In the genomic region with DNA sequence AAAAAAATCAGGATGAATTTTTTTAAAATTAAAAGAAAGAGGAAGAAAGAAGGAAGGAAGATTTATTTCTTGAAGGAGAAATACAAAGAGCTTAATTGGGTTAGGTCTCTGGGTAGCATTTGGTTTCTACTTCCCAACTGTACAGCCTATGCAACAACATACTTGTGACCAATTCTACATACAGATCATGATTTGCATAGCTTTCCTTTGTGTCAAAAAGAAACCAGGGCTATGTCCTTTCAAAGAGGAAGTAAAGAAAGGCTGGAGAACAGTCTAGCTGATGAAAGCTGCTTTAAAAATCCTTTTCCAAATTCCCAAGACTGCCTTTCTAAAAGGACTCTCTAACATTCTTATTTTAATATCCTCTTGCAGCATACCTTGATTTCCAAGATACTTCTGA, we compare ENCODE assay signal across 10 cellular contexts. TPM values are rescaled to one million over a fixed set of nuclear protein-coding genes. Genes with fewer than 3 reads are reported as not detected.
DNase-seq lines count a peak whose midpoint lies in the region; ATAC-seq and TF ChIP-seq lines count a peak whose summit lies in the region.
"Had no signal": no experiment of that assay in that cellular context is flagged by ENCODE, and none has a peak within 500 bp of the region (broad histone marks: within the 10 kb centered on the region; RNA-seq: fewer than 3 reads in every experiment).

No MANE protein-coding gene starts in this region.

- BruUV-seq in HCT116 (replicated peaks; lab: Mats Ljungman, UMichigan) = TSS peak; percentile 9

- ATAC-seq in GM18517 (IDR thresholded peaks at IDR 0.05; ENCODE audit: unreplicated experiment) = peak; percentile 98
- ATAC-seq in HCT116 = no peak
- peak; percentile 98 for ATAC-seq in memory B cell (ENCODE audit: low read depth)
- ATAC-seq in activated naive CD8-positive, alpha-beta T cell treated with anti-CD3 and anti-CD28 coated beads, Interleukin-2, amount 50 U/mL, for 24 hours = no peak
- ATAC-seq: GM23338 had no signal

- TF ChIP-seq POLR2A in HCT116 (IDR thresholded peaks at IDR 0.05; ENCODE audit: borderline replicate concordance, extremely low read depth, insufficient read depth, insufficient read length) = no peak

- TF ChIP-seq RAD21 in HCT116 (IDR thresholded peaks at IDR 0.05; ENCODE audit: low read depth) = no peak

- H3K9ac ChIP-seq in HCT116 (ENCODE audit: low read length) (no peak overlapping the region), Karpas-422 (ENCODE audit: low read length) (peak overlapping the region; percentile 36; the same call in 1 of the 2 replicates)

- POLR2A ChIA-PET in HCT116 (lab: Charles Lee) = no interaction called here

- peaks cover 17% of the 10 kb centered on the region for H3K4me1 Mint-ChIP-seq in memory B cell
- no peaks in the 10 kb centered on the region for H3K4me1 Mint-ChIP-seq in activated T-helper 2 cell treated with anti-CD3 and anti-CD28 coated beads, Interferon-gamma antibody, Interleukin-2, Interleukin-4, amounts not matched to agents 10 μg/mL and 5 μg/mL and 100 μg/mL, durations not matched to agents 14 hours and 24 hours and 36 hours (ENCODE audit: low read depth)
- no peaks in the 10 kb centered on the region for H3K4me1 Mint-ChIP-seq in activated naive CD8-positive, alpha-beta T cell treated with anti-CD3 and anti-CD28 coated beads, Interleukin-2, amount 50 U/mL, for 24 hours

- H3K27me3 ChIP-seq in HCT116 (ENCODE audit: insufficient read depth, low read length) (no peaks in the 10 kb centered on the region), Karpas-422 (ENCODE audit: low read length) (no peaks in the 10 kb centered on the region)

- CTCF ChIA-PET in HCT116 (lab: Charles Lee) = no interaction called here

- DNase-seq in HCT116 (ENCODE audit: low read depth, low spot score) (no peak), Karpas-422 (peak; percentile 72), memory B cell (ENCODE audit: low spot score in 2 of 2) (peak in 1 of 2 donors; percentile 14), activated T-cell treated with anti-CD3 and anti-CD28 coated beads for 4 hours (no peak)
- no peak for DNase-seq in activated T-helper 2 cell treated with anti-CD3 and anti-CD28 coated beads, Interferon-gamma antibody, Interleukin-2, Interleukin-4, amounts not matched to agents 10 μg/mL and 5 μg/mL and 100 μg/mL, durations not matched to agents 14 hours and 24 hours and 36 hours (ENCODE audit: low spot score)
- DNase-seq in activated naive CD8-positive, alpha-beta T cell treated with anti-CD3 and anti-CD28 coated beads, Interleukin-2, amount 50 U/mL, for 24 hours = no peak
- no peak for DNase-seq in activated effector memory CD4-positive, alpha-beta T cell treated with anti-CD3 and anti-CD28 coated beads, Interleukin-2, amount 50 U/mL, for 16 hours
- DNase-seq: T-helper 2 cell had no signal

- intact Hi-C loops in HCT116 (cut with micrococcal nuclease) = no loop called here
- intact Hi-C loops in activated T-helper 2 cell treated with anti-CD3 and anti-CD28 coated beads, Interferon-gamma antibody, Interleukin-2, Interleukin-4, amounts not matched to agents 10 μg/mL and 5 μg/mL and 100 μg/mL, durations not matched to agents 14 hours and 24 hours and 36 hours (cut with micrococcal nuclease) = no loop called here

- H3K9me3 Mint-ChIP-seq in memory B cell = no peaks in the 10 kb centered on the region
- no peaks in the 10 kb centered on the region for H3K9me3 Mint-ChIP-seq in activated T-helper 2 cell treated with anti-CD3 and anti-CD28 coated beads, Interferon-gamma antibody, Interleukin-2, Interleukin-4, amounts not matched to agents 10 μg/mL and 5 μg/mL and 100 μg/mL, durations not matched to agents 14 hours and 24 hours and 36 hours
- no peaks in the 10 kb centered on the region for H3K9me3 Mint-ChIP-seq in activated naive CD8-positive, alpha-beta T cell treated with anti-CD3 and anti-CD28 coated beads, Interleukin-2, amount 50 U/mL, for 24 hours
- H3K9me3 Mint-ChIP-seq: GM23338 had no signal

- no peak overlapping the region for H2AFZ ChIP-seq in HCT116 (ENCODE audit: low read depth, low read length, poor library complexity, severe bottlenecking)
- H2AFZ ChIP-seq in Karpas-422 (ENCODE audit: low read length) = no peak overlapping the region
- H2AFZ ChIP-seq: GM23338 had no signal

- TF ChIP-seq CTCF in HCT116 (IDR thresholded peaks at IDR 0.05 in 2 of 3, conservative IDR thresholded peaks at IDR 0.05 in 1 of 3; ENCODE audit: borderline replicate concordance in 1 of 3, insufficient read depth in 1 of 3, low read depth in 2 of 3, low read length in 2 of 3) = no peak

- peaks cover 0 to 5% of the 10 kb centered on the region in 2 experiments; a peak in 1 of 4 replicates for H3K36me3 ChIP-seq in HCT116 (ENCODE audit: control insufficient read depth in 1 of 2, insufficient read depth in 2 of 2, low read length in 2 of 2)
- H3K36me3 ChIP-seq in Karpas-422 (ENCODE audit: insufficient read depth, low read length) = no peaks in the 10 kb centered on the region

- no peak overlapping the region for H3K4me3 ChIP-seq in HCT116 (replicated peaks in 1 of 2; ENCODE audit: low read depth in 1 of 2, low read length in 2 of 2)
- peak overlapping the region; percentile 40 for H3K4me3 ChIP-seq in Karpas-422 (ENCODE audit: low read length)
- H3K4me3 ChIP-seq: GM23338 had no signal

- H3K4me2 ChIP-seq in HCT116 (ENCODE audit: low read length) (no peak overlapping the region), Karpas-422 (ENCODE audit: low read depth, low read length, poor library complexity, severe bottlenecking) (peak overlapping the region; percentile 71)
- H3K4me2 ChIP-seq: GM23338 had no signal

- no peaks in the 10 kb centered on the region for H3K27me3 Mint-ChIP-seq in memory B cell
- no peaks in the 10 kb centered on the region for H3K27me3 Mint-ChIP-seq in activated T-helper 2 cell treated with anti-CD3 and anti-CD28 coated beads, Interferon-gamma antibody, Interleukin-2, Interleukin-4, amounts not matched to agents 10 μg/mL and 5 μg/mL and 100 μg/mL, durations not matched to agents 14 hours and 24 hours and 36 hours (ENCODE audit: low read depth)
- H3K27me3 Mint-ChIP-seq in activated naive CD8-positive, alpha-beta T cell treated with anti-CD3 and anti-CD28 coated beads, Interleukin-2, amount 50 U/mL, for 24 hours = no peaks in the 10 kb centered on the region

- no peaks in the 10 kb centered on the region for H3K9me2 ChIP-seq in HCT116 (ENCODE audit: insufficient read depth)
- no peaks in the 10 kb centered on the region for H3K9me2 ChIP-seq in Karpas-422 (replicated peaks; ENCODE audit: insufficient read depth, low read length)

- H3K4me3 Mint-ChIP-seq in memory B cell = no peak overlapping the region
- H3K4me3 Mint-ChIP-seq in activated T-helper 2 cell treated with anti-CD3 and anti-CD28 coated beads, Interferon-gamma antibody, Interleukin-2, Interleukin-4, amounts not matched to agents 10 μg/mL and 5 μg/mL and 100 μg/mL, durations not matched to agents 14 hours and 24 hours and 36 hours (ENCODE audit: low read depth) = no peak overlapping the region
- H3K4me3 Mint-ChIP-seq in activated naive CD8-positive, alpha-beta T cell treated with anti-CD3 and anti-CD28 coated beads, Interleukin-2, amount 50 U/mL, for 24 hours = no peak overlapping the region
- H3K4me3 Mint-ChIP-seq: GM23338 had no signal

- RAD21 ChIA-PET in HCT116 (lab: Charles Lee; ENCODE audit: low non-redundant PET in 1 of 2, low total read pairs in 2 of 2, uncharacterized antibody in 2 of 2, unreplicated experiment in 2 of 2) = no interaction called here

- H4K20me1 ChIP-seq in HCT116 (ENCODE audit: insufficient read depth) (no peaks in the 10 kb centered on the region), Karpas-422 (ENCODE audit: insufficient read depth, low read depth, low read length) (no peaks in the 10 kb centered on the region)

- H3K27ac ChIP-seq in HCT116 (ENCODE audit: low read depth, low read length) = no peak overlapping the region
- peak overlapping the region; percentile 77 for H3K27ac ChIP-seq in Karpas-422 (ENCODE audit: low read length)

- H3K79me2 ChIP-seq in HCT116 (ENCODE audit: insufficient read depth, low read length) (no peaks in the 10 kb centered on the region), Karpas-422 (ENCODE audit: low read length) (no peaks in the 10 kb centered on the region)

- H3K9me3 ChIP-seq in HCT116 (ENCODE audit: control insufficient read depth in 1 of 2, insufficient read depth in 1 of 2, low read depth in 1 of 2, low read length in 2 of 2) = no peaks in the 10 kb centered on the region
- no peaks in the 10 kb centered on the region for H3K9me3 ChIP-seq in Karpas-422 (ENCODE audit: low read length)

- peaks cover 6% of the 10 kb centered on the region for H3K36me3 Mint-ChIP-seq in memory B cell
- peaks cover 6% of the 10 kb centered on the region for H3K36me3 Mint-ChIP-seq in activated T-helper 2 cell treated with anti-CD3 and anti-CD28 coated beads, Interferon-gamma antibody, Interleukin-2, Interleukin-4, amounts not matched to agents 10 μg/mL and 5 μg/mL and 100 μg/mL, durations not matched to agents 14 hours and 24 hours and 36 hours (ENCODE audit: low read depth)
- peaks cover 14% of the 10 kb centered on the region for H3K36me3 Mint-ChIP-seq in activated naive CD8-positive, alpha-beta T cell treated with anti-CD3 and anti-CD28 coated beads, Interleukin-2, amount 50 U/mL, for 24 hours (ENCODE audit: low read depth)

- peak overlapping the region; percentile 75 for H3K27ac Mint-ChIP-seq in memory B cell
- H3K27ac Mint-ChIP-seq in activated T-helper 2 cell treated with anti-CD3 and anti-CD28 coated beads, Interferon-gamma antibody, Interleukin-2, Interleukin-4, amounts not matched to agents 10 μg/mL and 5 μg/mL and 100 μg/mL, durations not matched to agents 14 hours and 24 hours and 36 hours = no peak overlapping the region
- H3K27ac Mint-ChIP-seq in activated naive CD8-positive, alpha-beta T cell treated with anti-CD3 and anti-CD28 coated beads, Interleukin-2, amount 50 U/mL, for 24 hours = no peak overlapping the region

- peaks cover under 1 to 2% of the 10 kb centered on the region in 2 experiments; a peak in 2 of 4 replicates for H3K4me1 ChIP-seq in HCT116 (ENCODE audit: control insufficient read depth in 1 of 2, insufficient read depth in 2 of 2, low read length in 2 of 2)
- H3K4me1 ChIP-seq in Karpas-422 (ENCODE audit: low read length) = peaks cover 12% of the 10 kb centered on the region

RNA-seq across cellular contexts. Expression of a gene that starts 6.1 kb away (rescaled TPM):
- total RNA-seq in HCT116 (2021; ENCODE audit: unreplicated experiment) = 0.59 TPM
- polyA plus RNA-seq in HCT116 (2012) = 0.30 and 0.69 TPM in 2 replicates
- total RNA-seq in Karpas-422 (2014; rRNA removed; shearing (Covaris generic); ENCODE audit: low replicate concordance) = not detected in 2 replicates
- total RNA-seq in activated T-helper 2 cell treated with anti-CD3 and anti-CD28 coated beads, Interferon-gamma antibody, Interleukin-2, Interleukin-4, amounts not matched to agents 10 μg/mL and 5 μg/mL and 100 μg/mL, durations not matched to agents 14 hours and 24 hours and 36 hours = 0.14 and 0.76 TPM in 2 replicates
- total RNA-seq: GM23338 had no signal
- polyA plus RNA-seq: GM23338 had no signal

RNA-seq across cellular contexts. Expression of a gene that starts 54.2 kb away (rescaled TPM):
- 23.8 TPM for total RNA-seq in HCT116 (2021; ENCODE audit: unreplicated experiment)
- polyA plus RNA-seq in HCT116 (2012) = 6.6 and 12.0 TPM in 2 replicates
- total RNA-seq in Karpas-422 (2014; rRNA removed; shearing (Covaris generic); ENCODE audit: low replicate concordance) = 15.2 and 19.2 TPM in 2 replicates
- 26.6 and 30.8 TPM in 2 replicates for total RNA-seq in activated T-helper 2 cell treated with anti-CD3 and anti-CD28 coated beads, Interferon-gamma antibody, Interleukin-2, Interleukin-4, amounts not matched to agents 10 μg/mL and 5 μg/mL and 100 μg/mL, durations not matched to agents 14 hours and 24 hours and 36 hours

RNA-seq across cellular contexts. Expression of a gene that starts 54.4 kb away (rescaled TPM):
- 21.5 TPM for total RNA-seq in HCT116 (2021; ENCODE audit: unreplicated experiment)
- polyA plus RNA-seq in HCT116 (2012) = 5.8 and 9.5 TPM in 2 replicates
- total RNA-seq in Karpas-422 (2014; rRNA removed; shearing (Covaris generic); ENCODE audit: low replicate concordance) = 19.5 and 28.1 TPM in 2 replicates
- total RNA-seq in activated T-helper 2 cell treated with anti-CD3 and anti-CD28 coated beads, Interferon-gamma antibody, Interleukin-2, Interleukin-4, amounts not matched to agents 10 μg/mL and 5 μg/mL and 100 μg/mL, durations not matched to agents 14 hours and 24 hours and 36 hours = 23.3 and 24.7 TPM in 2 replicates

Comparison
In these comparisons a context has a peak if more than half of its experiments do, and no peak if none do; other contexts are left out.
1. ATAC-seq: peak in GM18517 (single experiment) and memory B cell (single experiment); none in HCT116 (single experiment) and activated naive CD8-positive, alpha-beta T cell treated with anti-CD3 and anti-CD28 coated beads, Interleukin-2, amount 50 U/mL, for 24 hours (single experiment).